ENCODE assay signal across 8 cellular contexts in the genomic region with DNA sequence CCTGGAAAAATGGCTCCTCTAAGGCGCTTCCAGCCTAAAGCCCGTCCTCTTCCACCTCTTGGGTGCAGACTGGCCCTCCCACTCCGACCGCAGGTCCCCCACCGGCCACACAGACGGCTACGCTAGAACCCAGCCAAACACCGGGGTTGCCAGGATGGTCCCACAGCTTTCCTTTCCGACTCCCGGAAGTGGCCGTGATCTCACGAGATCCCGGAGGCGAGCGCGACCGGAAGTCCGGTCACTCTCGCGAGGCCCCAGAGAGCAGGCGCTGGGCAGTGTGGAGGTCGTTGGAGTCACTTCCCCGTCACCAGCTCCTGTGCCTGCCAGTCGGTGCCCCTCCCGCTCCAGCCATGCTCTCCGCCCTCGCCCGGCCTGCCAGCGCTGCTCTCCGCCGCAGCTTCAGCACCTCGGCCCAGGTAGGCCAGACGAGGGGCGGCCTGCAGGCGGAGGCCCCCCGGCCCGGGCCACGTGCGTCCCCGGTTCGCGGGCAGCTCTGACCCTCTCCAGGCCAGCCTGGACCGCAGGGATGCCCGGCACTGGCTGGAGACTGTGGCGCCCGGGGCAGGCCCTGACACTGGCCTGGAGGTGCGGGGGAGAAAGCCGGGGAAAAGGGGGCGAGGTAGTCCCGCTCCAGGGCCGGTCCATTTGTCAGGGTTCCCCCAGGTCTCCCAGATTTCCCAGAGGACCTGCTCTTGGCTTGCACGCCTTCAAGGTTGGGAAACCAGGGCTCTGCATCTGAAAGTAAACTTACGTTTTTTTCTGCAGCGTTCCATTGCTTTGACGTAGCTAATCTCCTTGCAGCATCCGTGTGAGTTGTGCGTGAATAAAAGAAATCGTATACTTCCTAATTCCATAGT.
DNase-seq lines count a peak whose midpoint lies in the region; ATAC-seq lines count a peak whose summit lies in the region.

A gene with protein sequence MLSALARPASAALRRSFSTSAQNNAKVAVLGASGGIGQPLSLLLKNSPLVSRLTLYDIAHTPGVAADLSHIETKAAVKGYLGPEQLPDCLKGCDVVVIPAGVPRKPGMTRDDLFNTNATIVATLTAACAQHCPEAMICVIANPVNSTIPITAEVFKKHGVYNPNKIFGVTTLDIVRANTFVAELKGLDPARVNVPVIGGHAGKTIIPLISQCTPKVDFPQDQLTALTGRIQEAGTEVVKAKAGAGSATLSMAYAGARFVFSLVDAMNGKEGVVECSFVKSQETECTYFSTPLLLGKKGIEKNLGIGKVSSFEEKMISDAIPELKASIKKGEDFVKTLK (plus strand): TSS at position 296 of the 857 bp plus-strand sequence. CDS start 55 bp downstream, at position 351.
A gene with protein sequence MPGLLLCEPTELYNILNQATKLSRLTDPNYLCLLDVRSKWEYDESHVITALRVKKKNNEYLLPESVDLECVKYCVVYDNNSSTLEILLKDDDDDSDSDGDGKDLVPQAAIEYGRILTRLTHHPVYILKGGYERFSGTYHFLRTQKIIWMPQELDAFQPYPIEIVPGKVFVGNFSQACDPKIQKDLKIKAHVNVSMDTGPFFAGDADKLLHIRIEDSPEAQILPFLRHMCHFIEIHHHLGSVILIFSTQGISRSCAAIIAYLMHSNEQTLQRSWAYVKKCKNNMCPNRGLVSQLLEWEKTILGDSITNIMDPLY (minus strand): TSS at position 190 of the 857 bp plus-strand sequence. CDS start 17,477 bp downstream, outside the sequence.

- ATAC-seq in GM21528 (IDR thresholded peaks at IDR 0.05; ENCODE audit: low FRiP score, unreplicated experiment) = peak; percentile 90

- DNase-seq in DMS114 treated with DMSO at 0.1 percent for 48 hours (lab: John Stamatoyannopoulos, UW; ENCODE audit: unreplicated experiment) (peak; percentile 83), HuH-7.5 (ENCODE audit: low spot score) (peak; percentile 94), OCI-M1 (lab: John Stamatoyannopoulos, UW) (peak; percentile 99), activated T-cell treated with anti-CD3 and anti-CD28 coated beads for 24 hours (ENCODE audit: low read depth) (peak; percentile 88), epidermal melanocyte (ENCODE audit: insufficient read length, low spot score) (peak; percentile 95), middle frontal gyrus (ENCODE audit: extremely low spot score, low spot score) (peak; percentile 92)
- DNase-seq in stimulated activated CD8-positive, alpha-beta memory T cell treated with anti-CD3 and anti-CD28 coated beads, Interleukin-2, amount 100 ng/mL, for 1 hour (ENCODE audit: low read depth in 2 of 2) = peak; percentile 74

Comparison
In these comparisons a context has a peak if more than half of its experiments do, and no peak if none do; other contexts are left out.
1. Peak in every context shown above with its lines: DNase-seq and ATAC-seq.